Comparison of ENCODE assay signal across 24 cellular contexts in genomic region chr18:79251021-79251420, GRCh38.
"Had no signal": no experiment of that assay in that cellular context is flagged by ENCODE, and none has a peak within 500 bp of the region (broad histone marks: within the 10 kb centered on the region; RNA-seq: fewer than 3 reads in every experiment).

No MANE protein-coding gene starts in this region.

- H3K27ac Mint-ChIP-seq: activated naive CD4-positive, alpha-beta T cell treated with anti-CD3 and anti-CD28 coated beads, Interleukin-2, amount 50 U/mL, for 72 hours; activated T-cell treated with anti-CD3 and anti-CD28 coated beads, Interleukin-2, amount 50 U/mL, for 24 hours; activated T-helper 17 cell treated with anti-CD3 and anti-CD28 coated beads, Interleukin-2, amount 50 U/mL, for 72 hours; progenitor cell of endocrine pancreas; T-helper 17 cell had no signal

- H3K9me3 Mint-ChIP-seq: activated naive CD4-positive, alpha-beta T cell treated with anti-CD3 and anti-CD28 coated beads, Interleukin-2, amount 50 U/mL, for 72 hours; activated T-cell treated with anti-CD3 and anti-CD28 coated beads, Interleukin-2, amount 50 U/mL, for 24 hours; activated T-helper 17 cell treated with anti-CD3 and anti-CD28 coated beads, Interleukin-2, amount 50 U/mL, for 72 hours; central memory CD8-positive, alpha-beta T cell; effector memory CD8-positive, alpha-beta T cell; naive B cell had no signal

- H3K4me1 ChIP-seq: breast epithelium had no signal

- ATAC-seq: activated naive CD4-positive, alpha-beta T cell treated with anti-CD3 and anti-CD28 coated beads, Interleukin-2, amount 50 U/mL, for 72 hours; activated T-helper 17 cell treated with anti-CD3 and anti-CD28 coated beads, Interleukin-2, amount 50 U/mL, for 72 hours; effector memory CD8-positive, alpha-beta T cell; esophagus mucosa; left cardiac atrium; right cardiac atrium; stimulated activated naive CD8-positive, alpha-beta T cell treated with anti-CD3 and anti-CD28 coated beads, Interleukin-15, Interleukin-2, amounts not matched to agents 100 U/mL and 50 U/mL, for 24 hours; T-helper 17 cell had no signal

- DNase-seq: activated CD4-positive, alpha-beta T cell treated with anti-CD3 and anti-CD28 coated beads for 1 hour; activated CD4-positive, alpha-beta T cell treated with anti-CD3 and anti-CD28 coated beads, Interleukin-2, amount 50 U/mL, for 4 hours; activated CD8-positive, alpha-beta memory T cell treated with anti-CD3 and anti-CD28 coated beads for 24 hours; activated CD8-positive, alpha-beta memory T cell treated with anti-CD3 and anti-CD28 coated beads, Interleukin-2, amount 50 U/mL, for 4 hours; activated T-cell treated with anti-CD3 and anti-CD28 coated beads, Interleukin-2, amount 50 U/mL, for 24 hours; aorta; effector memory CD8-positive, alpha-beta T cell; left cardiac atrium; mesenchymal stem cell; naive B cell; right cardiac atrium; stimulated activated CD4-positive, alpha-beta T cell treated with anti-CD3 and anti-CD28 coated beads, Interleukin-12 subunit alpha, Interleukin-12 subunit beta, amount 100 ng/mL, for 4 hours; stimulated activated CD4-positive, alpha-beta T cell treated with anti-CD3 and anti-CD28 coated beads, Interleukin-4, amount 100 ng/mL, for 4 hours; stimulated activated naive CD8-positive, alpha-beta T cell treated with anti-CD3 and anti-CD28 coated beads, Interleukin-15, Interleukin-2, amounts not matched to agents 100 U/mL and 50 U/mL, for 24 hours; SW 1271; T-helper 17 cell; tibial artery; WERI-Rb-1 had no signal

- H3K36me3 ChIP-seq: breast epithelium, WERI-Rb-1 had no signal

- H3K27me3 Mint-ChIP-seq: activated T-cell treated with anti-CD3 and anti-CD28 coated beads, Interleukin-2, amount 50 U/mL, for 24 hours; activated T-helper 17 cell treated with anti-CD3 and anti-CD28 coated beads, Interleukin-2, amount 50 U/mL, for 72 hours; central memory CD8-positive, alpha-beta T cell; effector memory CD8-positive, alpha-beta T cell; naive B cell; progenitor cell of endocrine pancreas; T-helper 17 cell had no signal

- H3K9me3 ChIP-seq: breast epithelium, tibial artery had no signal

- H3K27ac ChIP-seq: breast epithelium, tibial artery, WERI-Rb-1 had no signal

- H3K4me3 ChIP-seq: breast epithelium, tibial artery had no signal

- H3K4me3 Mint-ChIP-seq: activated T-cell treated with anti-CD3 and anti-CD28 coated beads, Interleukin-2, amount 50 U/mL, for 24 hours; activated T-helper 17 cell treated with anti-CD3 and anti-CD28 coated beads, Interleukin-2, amount 50 U/mL, for 72 hours; central memory CD8-positive, alpha-beta T cell; effector memory CD8-positive, alpha-beta T cell; naive B cell; T-helper 17 cell had no signal

- H3K36me3 Mint-ChIP-seq: activated naive CD4-positive, alpha-beta T cell treated with anti-CD3 and anti-CD28 coated beads, Interleukin-2, amount 50 U/mL, for 72 hours had no signal

- H3K27me3 ChIP-seq: breast epithelium, tibial artery had no signal
